ENCODE assay signal across 8 cellular contexts in genomic region chr17:75877752-75878173, GRCh38. TPM values are rescaled to one million over a fixed set of nuclear protein-coding genes. Genes with fewer than 3 reads are reported as not detected.
DNase-seq lines count a peak whose midpoint lies in the region; ATAC-seq and TF ChIP-seq lines count a peak whose summit lies in the region.

No MANE protein-coding gene starts in this region.

- H3K9me3 Mint-ChIP-seq in activated naive CD4-positive, alpha-beta T cell treated with anti-CD3 and anti-CD28 coated beads for 36 hours = no peaks in the 10 kb centered on the region

- CTCF ChIA-PET in RWPE1 (lab: Yijun Ruan, JAX) = interaction anchor here (0.5 to 1.7 kb wide), 10 partner anchors 12 to 69 kb away, joined by 3 to 8 read pairs (median 4); partner anchors contain the start of genes TRIM65 and UNC13D
- CTCF ChIA-PET in activated naive CD4-positive, alpha-beta T cell treated with anti-CD3 and anti-CD28 coated beads for 36 hours (lab: Charles Lee) = interaction anchor here (0.8 to 7.2 kb wide), 7 partner anchors 13 to 114 kb away, joined by 3 to 66 read pairs (median 4); partner anchors contain the start of gene TRIM65

- POLR2A ChIA-PET in RWPE1 (lab: Yijun Ruan, JAX; ENCODE audit: low non-redundant PET) = interaction anchor here (0.6 to 1.2 kb wide), 3 partner anchors 21 to 101 kb away, joined by 3 to 4 read pairs (median 3); no protein-coding TSS in a partner anchor

- peaks cover 32% of the 10 kb centered on the region for H3K4me1 Mint-ChIP-seq in activated naive CD4-positive, alpha-beta T cell treated with anti-CD3 and anti-CD28 coated beads for 36 hours (ENCODE audit: low read depth)

- peak overlapping the region; percentile 93 for H3K4me3 Mint-ChIP-seq in activated naive CD4-positive, alpha-beta T cell treated with anti-CD3 and anti-CD28 coated beads for 36 hours

- H3K36me3 Mint-ChIP-seq in activated naive CD4-positive, alpha-beta T cell treated with anti-CD3 and anti-CD28 coated beads for 36 hours (ENCODE audit: low read depth) = peaks cover 5% of the 10 kb centered on the region

- intact Hi-C loops in activated naive CD4-positive, alpha-beta T cell treated with anti-CD3 and anti-CD28 coated beads for 36 hours (cut with micrococcal nuclease) = loop anchor here (1.0 kb wide), 1 partner anchor 22 kb away; the partner anchor contains the start of gene WBP2

- ATAC-seq in omental fat pad (ENCODE audit: low FRiP score) = peak; percentile 34

- TF ChIP-seq CTCF in GM12875 (IDR thresholded peaks at IDR 0.05; ENCODE audit: borderline replicate concordance, insufficient read depth, low read depth, low read length) (peak; percentile 80), RWPE1 (conservative IDR thresholded peaks at IDR 0.05; ENCODE audit: low read depth) (peak; percentile 73), omental fat pad (IDR thresholded peaks at IDR 0.05) (peak in 1 of 3 donors; percentile 36)

- H3K27ac Mint-ChIP-seq in activated naive CD4-positive, alpha-beta T cell treated with anti-CD3 and anti-CD28 coated beads for 36 hours = peak overlapping the region; percentile 83

- H3K4me3 ChIP-seq in GM12875 (ENCODE audit: low read depth, low read length) = peak overlapping the region; percentile 61

- DNase-seq in HPDE6-E6E7 (ENCODE audit: extremely low spot score) = peak; percentile 64
- peak; percentile 51 for DNase-seq in RWPE1 (ENCODE audit: low spot score)
- peak; percentile 74 for DNase-seq in activated naive CD4-positive, alpha-beta T cell treated with anti-CD3 and anti-CD28 coated beads for 36 hours
- DNase-seq in germinal center (ENCODE audit: low spot score) = peak; percentile 69
- no peak for DNase-seq in omental fat pad (ENCODE audit: low spot score)
- DNase-seq in ureter (ENCODE audit: low spot score) = peak; percentile 75
- no peak for DNase-seq in COLO829 (ENCODE audit: low spot score)

- H3K27ac ChIP-seq in RWPE1 = peak overlapping the region; percentile 98

- H3K27me3 Mint-ChIP-seq in activated naive CD4-positive, alpha-beta T cell treated with anti-CD3 and anti-CD28 coated beads for 36 hours (ENCODE audit: low read depth) = peaks cover 3% of the 10 kb centered on the region

RNA-seq across cellular contexts. Expression of gene TRIM47, which starts 0.6 kb away (rescaled TPM):
- total RNA-seq in activated naive CD4-positive, alpha-beta T cell treated with anti-CD3 and anti-CD28 coated beads for 36 hours = 1 to 10 TPM; 8.1 to 9.6 TPM
- 10 to 100 TPM; 18.5 to 53.8 (median 29.6) TPM for total RNA-seq in omental fat pad
- total RNA-seq in ureter = 44.9 TPM

RNA-seq across cellular contexts. Expression of gene TRIM65, which starts 19.0 kb away (rescaled TPM):
- total RNA-seq in activated naive CD4-positive, alpha-beta T cell treated with anti-CD3 and anti-CD28 coated beads for 36 hours = 10 to 100 TPM; 24.5 to 25.5 TPM
- total RNA-seq in omental fat pad = 10 to 100 TPM; 10.0 to 37.4 (median 16.2) TPM
- total RNA-seq in ureter = 16.2 TPM

RNA-seq across cellular contexts. Expression of gene WBP2, which starts 22.6 kb away (rescaled TPM):
- 10 to 100 TPM; 65.0 to 68.7 TPM for total RNA-seq in activated naive CD4-positive, alpha-beta T cell treated with anti-CD3 and anti-CD28 coated beads for 36 hours
- 10 to 100 TPM; 43.1 to 72.3 (median 50.2) TPM for total RNA-seq in omental fat pad
- total RNA-seq in ureter = 104 TPM

RNA-seq across cellular contexts. Expression of gene MRPL38, which starts 26.9 kb away (rescaled TPM):
- total RNA-seq in activated naive CD4-positive, alpha-beta T cell treated with anti-CD3 and anti-CD28 coated beads for 36 hours = 100 to 1,000 TPM; 109 to 117 TPM
- total RNA-seq in omental fat pad (10 to 100 TPM; 24.9 to 46.0 (median 35.6) TPM), ureter (101 TPM)

RNA-seq across cellular contexts. Expression of gene UNC13D, which starts 33.6 kb away (rescaled TPM):
- total RNA-seq in activated naive CD4-positive, alpha-beta T cell treated with anti-CD3 and anti-CD28 coated beads for 36 hours = 10 to 100 TPM; 98.5 to 99.1 TPM
- 10 to 100 TPM in 2 of 4 donors, 1 to 10 TPM in 2; 3.2 to 27.1 (median 8.2) TPM for total RNA-seq in omental fat pad
- 75.3 TPM for total RNA-seq in ureter

Comparison
In these comparisons a context has a peak if more than half of its experiments do, and no peak if none do; other contexts are left out.
1. DNase-seq: peak in HPDE6-E6E7 (single experiment), RWPE1 (single experiment), activated naive CD4-positive, alpha-beta T cell treated with anti-CD3 and anti-CD28 coated beads for 36 hours (single experiment), germinal center (single experiment) and ureter (single experiment); none in omental fat pad (single experiment) and COLO829 (single experiment).